Comparison of ENCODE assay signal across 36 cellular contexts in genomic region chr3:117348881-117349280, GRCh38.
"Had no signal": no experiment of that assay in that cellular context is flagged by ENCODE, and none has a peak within 500 bp of the region (broad histone marks: within the 10 kb centered on the region; RNA-seq: fewer than 3 reads in every experiment).

No MANE protein-coding gene starts in this region.

- H3K4me3 ChIP-seq: ascending aorta, breast epithelium had no signal

- DNase-seq: activated CD4-positive, alpha-beta memory T cell treated with anti-CD3 and anti-CD28 coated beads, Interleukin-2, amount 10 ng/mL, durations not matched to agents 7 days and 5 days; activated CD4-positive, alpha-beta T cell treated with anti-CD3 and anti-CD28 coated beads for 1 hour; activated CD4-positive, alpha-beta T cell treated with anti-CD3 and anti-CD28 coated beads for 36 hours; activated CD4-positive, alpha-beta T cell treated with anti-CD3 and anti-CD28 coated beads for 48 hours; activated CD4-positive, alpha-beta T cell treated with anti-CD3 and anti-CD28 coated beads, Interleukin-2, amount 10 ng/mL, durations not matched to agents 7 days and 5 days; activated CD4-positive, alpha-beta T cell treated with anti-CD3 and anti-CD28 coated beads, Interleukin-2, amount 50 U/mL, for 48 hours; activated CD4-positive, CD25-positive, alpha-beta regulatory T cell; activated CD8-positive, alpha-beta memory T cell treated with anti-CD3 and anti-CD28 coated beads for 24 hours; activated CD8-positive, alpha-beta memory T cell treated with anti-CD3 and anti-CD28 coated beads, Interleukin-2, amount 10 ng/mL, durations not matched to agents 7 days and 5 days; activated CD8-positive, alpha-beta memory T cell treated with anti-CD3 and anti-CD28 coated beads, Interleukin-2, amount 50 U/mL, for 48 hours; activated CD8-positive, alpha-beta T cell treated with anti-CD3 and anti-CD28 coated beads, Interleukin-2, amount 10 ng/mL, durations not matched to agents 7 days and 5 days; activated effector memory CD4-positive, alpha-beta T cell treated with Interleukin-2 at 50 U/mL for 16 hours; activated gamma-delta T cell; activated naive CD4-positive, alpha-beta T cell treated with anti-CD3 and anti-CD28 coated beads, Interleukin-2, amount 10 ng/mL, durations not matched to agents 7 days and 5 days; activated naive CD4-positive, alpha-beta T cell treated with Interleukin-2 at 50 U/mL for 16 hours; activated naive CD8-positive, alpha-beta T cell treated with anti-CD3 and anti-CD28 coated beads, Interleukin-2, amount 10 ng/mL, durations not matched to agents 7 days and 5 days; activated naive CD8-positive, alpha-beta T cell treated with anti-CD3 and anti-CD28 coated beads, Interleukin-2, amount 50 U/mL, for 24 hours; activated T-cell treated with anti-CD3 and anti-CD28 coated beads, Interleukin-2, amount 50 U/mL, for 24 hours; activated T-cell treated with anti-CD3 and anti-CD28 coated beads, Interleukin-2, amount 50 U/mL, for 48 hours; amygdala; anterior cingulate cortex; brain microvascular endothelial cell; central memory CD4-positive, alpha-beta T cell; T-helper 1 cell; T-helper 2 cell; T-helper 9 cell; WERI-Rb-1 had no signal

- H3K36me3 Mint-ChIP-seq: activated CD8-positive, alpha-beta memory T cell treated with anti-CD3 and anti-CD28 coated beads, Interleukin-2, amount 10 ng/mL, durations not matched to agents 7 days and 5 days; activated naive CD4-positive, alpha-beta T cell treated with anti-CD3 and anti-CD28 coated beads, Interleukin-2, amount 10 ng/mL, durations not matched to agents 7 days and 5 days; activated naive CD4-positive, alpha-beta T cell treated with anti-CD3 and anti-CD28 coated beads, Interleukin-2, amount 50 U/mL, for 24 hours; activated naive CD8-positive, alpha-beta T cell; activated naive CD8-positive, alpha-beta T cell treated with anti-CD3 and anti-CD28 coated beads, Interleukin-2, amount 10 ng/mL, durations not matched to agents 7 days and 5 days; WTC11 had no signal

- H3K27me3 ChIP-seq: ascending aorta, brain microvascular endothelial cell, breast epithelium had no signal

- H3K9me3 Mint-ChIP-seq: activated CD4-positive, alpha-beta memory T cell treated with anti-CD3 and anti-CD28 coated beads, Interleukin-2, amount 10 ng/mL, durations not matched to agents 7 days and 5 days; activated naive CD4-positive, alpha-beta T cell treated with anti-CD3 and anti-CD28 coated beads, Interleukin-2, amount 10 ng/mL, durations not matched to agents 7 days and 5 days; activated naive CD8-positive, alpha-beta T cell treated with anti-CD3 and anti-CD28 coated beads, Interleukin-2, amount 50 U/mL, for 24 hours; WTC11 had no signal

- H3K27ac Mint-ChIP-seq: activated CD4-positive, alpha-beta memory T cell treated with anti-CD3 and anti-CD28 coated beads, Interleukin-2, amount 10 ng/mL, durations not matched to agents 7 days and 5 days; activated CD4-positive, alpha-beta T cell treated with anti-CD3 and anti-CD28 coated beads for 36 hours; activated CD4-positive, alpha-beta T cell treated with anti-CD3 and anti-CD28 coated beads, Interleukin-2, amount 10 ng/mL, durations not matched to agents 7 days and 5 days; activated CD8-positive, alpha-beta memory T cell treated with anti-CD3 and anti-CD28 coated beads, Interleukin-2, amount 10 ng/mL, durations not matched to agents 7 days and 5 days; activated CD8-positive, alpha-beta T cell treated with anti-CD3 and anti-CD28 coated beads, Interleukin-2, amount 10 ng/mL, durations not matched to agents 7 days and 5 days; activated naive CD4-positive, alpha-beta T cell treated with anti-CD3 and anti-CD28 coated beads, Interleukin-2, amount 10 ng/mL, durations not matched to agents 7 days and 5 days; activated naive CD4-positive, alpha-beta T cell treated with anti-CD3 and anti-CD28 coated beads, Interleukin-2, amount 50 U/mL, for 24 hours; activated naive CD8-positive, alpha-beta T cell; activated naive CD8-positive, alpha-beta T cell treated with anti-CD3 and anti-CD28 coated beads, Interleukin-2, amount 10 ng/mL, durations not matched to agents 7 days and 5 days; activated naive CD8-positive, alpha-beta T cell treated with anti-CD3 and anti-CD28 coated beads, Interleukin-2, amount 50 U/mL, for 24 hours; activated T-cell treated with anti-CD3 and anti-CD28 coated beads, Interleukin-2, amount 50 U/mL, for 24 hours; activated T-helper 2 cell treated with anti-CD3 and anti-CD28 coated beads, Interferon-gamma antibody, Interleukin-2, Interleukin-4, amounts not matched to agents 10 μg/mL and 5 μg/mL and 100 μg/mL, durations not matched to agents 14 hours and 24 hours and 36 hours; T-helper 1 cell treated with Interleukin-12 subunit alpha and Interleukin-12 subunit beta and Interleukin-4 antibody, amounts not matched to agents 30 μg/mL and 1 μg/mL, for 36 hours; T-helper 2 cell treated with Interferon-gamma antibody and Interleukin-4, amounts not matched to agents 5 μg/mL and 100 μg/mL, for 36 hours; WTC11 had no signal

- H3K27ac ChIP-seq: ascending aorta, brain microvascular endothelial cell, breast epithelium, WERI-Rb-1 had no signal

- H3K4me3 Mint-ChIP-seq: activated CD4-positive, alpha-beta memory T cell treated with anti-CD3 and anti-CD28 coated beads, Interleukin-2, amount 10 ng/mL, durations not matched to agents 7 days and 5 days; activated CD4-positive, alpha-beta T cell treated with anti-CD3 and anti-CD28 coated beads for 36 hours; activated CD4-positive, alpha-beta T cell treated with anti-CD3 and anti-CD28 coated beads, Interleukin-2, amount 10 ng/mL, durations not matched to agents 7 days and 5 days; activated CD8-positive, alpha-beta memory T cell treated with anti-CD3 and anti-CD28 coated beads, Interleukin-2, amount 10 ng/mL, durations not matched to agents 7 days and 5 days; activated CD8-positive, alpha-beta T cell treated with anti-CD3 and anti-CD28 coated beads, Interleukin-2, amount 10 ng/mL, durations not matched to agents 7 days and 5 days; activated naive CD4-positive, alpha-beta T cell treated with anti-CD3 and anti-CD28 coated beads, Interleukin-2, amount 10 ng/mL, durations not matched to agents 7 days and 5 days; activated naive CD4-positive, alpha-beta T cell treated with anti-CD3 and anti-CD28 coated beads, Interleukin-2, amount 50 U/mL, for 24 hours; activated naive CD8-positive, alpha-beta T cell; activated naive CD8-positive, alpha-beta T cell treated with anti-CD3 and anti-CD28 coated beads, Interleukin-2, amount 10 ng/mL, durations not matched to agents 7 days and 5 days; activated naive CD8-positive, alpha-beta T cell treated with anti-CD3 and anti-CD28 coated beads, Interleukin-2, amount 50 U/mL, for 24 hours; activated T-cell treated with anti-CD3 and anti-CD28 coated beads, Interleukin-2, amount 50 U/mL, for 24 hours; T-helper 1 cell treated with Interleukin-12 subunit alpha and Interleukin-12 subunit beta and Interleukin-4 antibody, amounts not matched to agents 30 μg/mL and 1 μg/mL, for 36 hours; T-helper 2 cell treated with Interferon-gamma antibody and Interleukin-4, amounts not matched to agents 5 μg/mL and 100 μg/mL, for 36 hours; WTC11 had no signal

- H3K27me3 Mint-ChIP-seq: activated CD4-positive, alpha-beta memory T cell treated with anti-CD3 and anti-CD28 coated beads, Interleukin-2, amount 10 ng/mL, durations not matched to agents 7 days and 5 days; activated CD4-positive, alpha-beta T cell treated with anti-CD3 and anti-CD28 coated beads for 36 hours; activated CD4-positive, alpha-beta T cell treated with anti-CD3 and anti-CD28 coated beads, Interleukin-2, amount 10 ng/mL, durations not matched to agents 7 days and 5 days; activated CD8-positive, alpha-beta memory T cell treated with anti-CD3 and anti-CD28 coated beads, Interleukin-2, amount 10 ng/mL, durations not matched to agents 7 days and 5 days; activated naive CD4-positive, alpha-beta T cell treated with anti-CD3 and anti-CD28 coated beads, Interleukin-2, amount 10 ng/mL, durations not matched to agents 7 days and 5 days; activated naive CD4-positive, alpha-beta T cell treated with anti-CD3 and anti-CD28 coated beads, Interleukin-2, amount 50 U/mL, for 24 hours; activated naive CD8-positive, alpha-beta T cell; activated naive CD8-positive, alpha-beta T cell treated with anti-CD3 and anti-CD28 coated beads, Interleukin-2, amount 10 ng/mL, durations not matched to agents 7 days and 5 days; activated naive CD8-positive, alpha-beta T cell treated with anti-CD3 and anti-CD28 coated beads, Interleukin-2, amount 50 U/mL, for 24 hours; activated T-cell treated with anti-CD3 and anti-CD28 coated beads, Interleukin-2, amount 50 U/mL, for 24 hours had no signal

- ATAC-seq: activated CD4-positive, alpha-beta T cell treated with anti-CD3 and anti-CD28 coated beads for 36 hours; activated CD4-positive, CD25-positive, alpha-beta regulatory T cell treated with anti-CD3 and anti-CD28 coated beads, Interleukin-2, amount 50 U/mL, for 24 hours; activated CD8-positive, alpha-beta memory T cell treated with anti-CD3 and anti-CD28 coated beads, Interleukin-2, amount 10 ng/mL, durations not matched to agents 7 days and 5 days; activated CD8-positive, alpha-beta T cell treated with anti-CD3 and anti-CD28 coated beads, Interleukin-2, amount 10 ng/mL, durations not matched to agents 7 days and 5 days; activated naive CD8-positive, alpha-beta T cell treated with anti-CD3 and anti-CD28 coated beads, Interleukin-2, amount 50 U/mL, for 24 hours; WTC11 had no signal

- H3K9me3 ChIP-seq: ascending aorta, breast epithelium had no signal

- H3K4me1 Mint-ChIP-seq: activated CD4-positive, alpha-beta memory T cell treated with anti-CD3 and anti-CD28 coated beads, Interleukin-2, amount 10 ng/mL, durations not matched to agents 7 days and 5 days; activated CD4-positive, alpha-beta T cell treated with anti-CD3 and anti-CD28 coated beads for 36 hours; activated CD4-positive, alpha-beta T cell treated with anti-CD3 and anti-CD28 coated beads, Interleukin-2, amount 10 ng/mL, durations not matched to agents 7 days and 5 days; activated CD8-positive, alpha-beta memory T cell treated with anti-CD3 and anti-CD28 coated beads, Interleukin-2, amount 10 ng/mL, durations not matched to agents 7 days and 5 days; activated naive CD4-positive, alpha-beta T cell treated with anti-CD3 and anti-CD28 coated beads, Interleukin-2, amount 10 ng/mL, durations not matched to agents 7 days and 5 days; activated naive CD4-positive, alpha-beta T cell treated with anti-CD3 and anti-CD28 coated beads, Interleukin-2, amount 50 U/mL, for 24 hours; activated naive CD8-positive, alpha-beta T cell treated with anti-CD3 and anti-CD28 coated beads, Interleukin-2, amount 10 ng/mL, durations not matched to agents 7 days and 5 days; activated naive CD8-positive, alpha-beta T cell treated with anti-CD3 and anti-CD28 coated beads, Interleukin-2, amount 50 U/mL, for 24 hours had no signal

- H3K36me3 ChIP-seq: ascending aorta, brain microvascular endothelial cell, breast epithelium, WERI-Rb-1 had no signal
